Comparison of ENCODE assay signal across 8 cellular contexts in genomic region chr6:28940294-28940858, GRCh38. TPM values are rescaled to one million over a fixed set of nuclear protein-coding genes. Genes with fewer than 3 reads are reported as not detected.
DNase-seq lines count a peak whose midpoint lies in the region; ATAC-seq and TF ChIP-seq lines count a peak whose summit lies in the region.

No MANE protein-coding gene starts in this region.

- H3K9me3 ChIP-seq in right lobe of liver: no peaks in the 10 kb centered on the region

- peak overlapping the region; percentile 78 for H3K4me2 ChIP-seq in GM23338

- H3K27me3 ChIP-seq in GM23338 (ENCODE audit: insufficient read depth) (no peaks in the 10 kb centered on the region), right lobe of liver (no peaks in the 10 kb centered on the region)

- H3K79me2 ChIP-seq in GM23338 (replicated peaks; ENCODE audit: insufficient read depth): no peaks in the 10 kb centered on the region

- POLR2A ChIA-PET in activated B cell treated with CpG ODN at 0.5 μM for 24 hours (lab: Charles Lee): interaction anchor here (0.6 to 3.7 kb wide), 8 partner anchors 17 to 1047 kb away, joined by 3 to 47 read pairs (median 4); partner anchors contain the start of gene TRIM27

- H3K4me1 Mint-ChIP-seq in GM23338 (peaks cover 21% of the 10 kb centered on the region), activated B cell treated with CpG ODN at 0.5 μM for 24 hours (peaks cover 47% of the 10 kb centered on the region)
- H3K4me1 Mint-ChIP-seq in stimulated activated effector memory CD8-positive, alpha-beta T cell treated with anti-CD3 and anti-CD28 coated beads, Interleukin-12 subunit alpha, Interleukin-12 subunit beta, amount 100 ng/mL, for 72 hours: peaks cover 51% of the 10 kb centered on the region

- TF ChIP-seq CTCF in GM23338 (conservative IDR thresholded peaks at IDR 0.05; ENCODE audit: low read depth in 2 of 2) (no peak), NB4 (IDR thresholded peaks at IDR 0.05; ENCODE audit: low read depth, low read length) (no peak), activated B cell treated with CpG ODN at 0.5 μM for 24 hours (IDR thresholded peaks at IDR 0.05) (no peak), coronary artery (IDR thresholded peaks at IDR 0.05) (no peak), right lobe of liver (IDR thresholded peaks at IDR 0.05) (no peak)

- DNase-seq in DMS53 (lab: John Stamatoyannopoulos, UW): peak; percentile 89
- DNase-seq in GM23338 (ENCODE audit: low spot score): peak; percentile 80
- DNase-seq in NB4 (ENCODE audit: low read depth): peak; percentile 76
- DNase-seq in activated B cell treated with CpG ODN at 0.5 μM for 24 hours: peak; percentile 37
- peak; percentile 78 for DNase-seq in coronary artery (ENCODE audit: low spot score)
- DNase-seq in right lobe of liver: no peak
- DNase-seq in stimulated activated effector memory CD8-positive, alpha-beta T cell treated with anti-CD3 and anti-CD28 coated beads, Interleukin-12 subunit alpha, Interleukin-12 subunit beta, amount 100 ng/mL, for 72 hours (ENCODE audit: low spot score in 2 of 2): no peak

- 3% methylated on average over 17 of the region's 17 CpGs for WGBS in right lobe of liver (ENCODE audit: insufficient coverage, low coverage, low lambda C conversion rate, missing lambda C conversion rate)

- peak overlapping the region; percentile 73 for H3K27ac ChIP-seq in GM23338 (ENCODE audit: low read depth)
- peak overlapping the region; percentile 73 to 83 for H3K27ac ChIP-seq in coronary artery
- peak overlapping the region; percentile 67 to 75 (median 73) for H3K27ac ChIP-seq in right lobe of liver

- intact Hi-C loops in activated B cell treated with CpG ODN at 0.5 μM for 24 hours (cut with micrococcal nuclease) (loop anchor here (2.0 to 10.0 kb wide), 8 partner anchors 58 to 1764 kb away; partner anchors contain the start of gene ZNF165), right lobe of liver (cut with DNase I) (no loop called here)

- no peaks in the 10 kb centered on the region for H3K36me3 ChIP-seq in GM23338 (ENCODE audit: insufficient read depth)
- H3K36me3 ChIP-seq in right lobe of liver: no peaks in the 10 kb centered on the region

- H2AFZ ChIP-seq in GM23338: peak overlapping the region; percentile 84

- no peaks in the 10 kb centered on the region; the same call in 2 of the 3 replicates for H3K36me3 Mint-ChIP-seq in GM23338 (ENCODE audit: low read depth)
- peaks cover 14% of the 10 kb centered on the region for H3K36me3 Mint-ChIP-seq in activated B cell treated with CpG ODN at 0.5 μM for 24 hours (ENCODE audit: low read depth)
- peaks cover 39% of the 10 kb centered on the region for H3K36me3 Mint-ChIP-seq in stimulated activated effector memory CD8-positive, alpha-beta T cell treated with anti-CD3 and anti-CD28 coated beads, Interleukin-12 subunit alpha, Interleukin-12 subunit beta, amount 100 ng/mL, for 72 hours

- H4K20me1 ChIP-seq in GM23338 (replicated peaks; ENCODE audit: insufficient read depth): no peaks in the 10 kb centered on the region

- H3K4me1 ChIP-seq in GM23338 (ENCODE audit: insufficient read depth) (peaks cover 10% of the 10 kb centered on the region), right lobe of liver (peaks cover 0 to 25% (median 0%) of the 10 kb centered on the region in 4 donors)

- H3K4me3 ChIP-seq in GM23338 (peak overlapping the region; percentile 71), NB4 (ENCODE audit: low read depth, low read length) (peak overlapping the region; percentile 83), coronary artery (peak overlapping the region; percentile 70), right lobe of liver (peak overlapping the region; percentile 48 to 63 (median 52))

- CTCF ChIA-PET in activated B cell treated with CpG ODN at 0.5 μM for 24 hours (lab: Charles Lee): interaction anchor here (0.6 to 2.1 kb wide), 3 partner anchors 17 to 77 kb away, joined by 3 to 10 read pairs (median 3); partner anchors contain the start of gene TRIM27

- TF ChIP-seq POLR2A in NB4 (IDR thresholded peaks at IDR 0.05; ENCODE audit: extremely low read depth, insufficient read length): no peak
- no peak for TF ChIP-seq POLR2A in right lobe of liver (IDR thresholded peaks at IDR 0.05)

- ATAC-seq in GM23338 (peak; percentile 54), activated B cell treated with CpG ODN at 0.5 μM for 24 hours (ENCODE audit: low read depth) (peak; percentile 21), right lobe of liver (peak; percentile 28 to 48 (median 43)), HG02571 (IDR thresholded peaks at IDR 0.05; ENCODE audit: unreplicated experiment) (no peak)
- peak; percentile 59 for ATAC-seq in stimulated activated effector memory CD8-positive, alpha-beta T cell treated with anti-CD3 and anti-CD28 coated beads, Interleukin-12 subunit alpha, Interleukin-12 subunit beta, amount 100 ng/mL, for 72 hours

- H3K9me3 Mint-ChIP-seq in GM23338: peaks cover 15% of the 10 kb centered on the region; the same call in 2 of the 3 replicates
- H3K9me3 Mint-ChIP-seq in activated B cell treated with CpG ODN at 0.5 μM for 24 hours: no peaks in the 10 kb centered on the region
- no peaks in the 10 kb centered on the region for H3K9me3 Mint-ChIP-seq in stimulated activated effector memory CD8-positive, alpha-beta T cell treated with anti-CD3 and anti-CD28 coated beads, Interleukin-12 subunit alpha, Interleukin-12 subunit beta, amount 100 ng/mL, for 72 hours

- peak overlapping the region; percentile 90 for H3K4me3 Mint-ChIP-seq in GM23338
- H3K4me3 Mint-ChIP-seq in activated B cell treated with CpG ODN at 0.5 μM for 24 hours: peak overlapping the region; percentile 95
- peak overlapping the region; percentile 86 for H3K4me3 Mint-ChIP-seq in stimulated activated effector memory CD8-positive, alpha-beta T cell treated with anti-CD3 and anti-CD28 coated beads, Interleukin-12 subunit alpha, Interleukin-12 subunit beta, amount 100 ng/mL, for 72 hours

- H3K27me3 Mint-ChIP-seq in GM23338 (ENCODE audit: insufficient read depth, low read depth, poor library complexity): peaks cover 25% of the 10 kb centered on the region
- peaks cover 3% of the 10 kb centered on the region for H3K27me3 Mint-ChIP-seq in activated B cell treated with CpG ODN at 0.5 μM for 24 hours

- H3F3A ChIP-seq in GM23338 (replicated peaks; ENCODE audit: low read depth): peaks cover 9% of the 10 kb centered on the region; the same call in 1 of the 2 replicates

- H3K27ac Mint-ChIP-seq in GM23338: peak overlapping the region; percentile 91
- H3K27ac Mint-ChIP-seq in activated B cell treated with CpG ODN at 0.5 μM for 24 hours: peak overlapping the region; percentile 88
- H3K27ac Mint-ChIP-seq in stimulated activated effector memory CD8-positive, alpha-beta T cell treated with anti-CD3 and anti-CD28 coated beads, Interleukin-12 subunit alpha, Interleukin-12 subunit beta, amount 100 ng/mL, for 72 hours: peak overlapping the region; percentile 96

- no peaks in the 10 kb centered on the region for H3K9me2 ChIP-seq in GM23338 (ENCODE audit: insufficient read depth)

TF ChIP-seq in GM23338, 12 proteins besides CTCF, POLR2A, EP300 and RAD21 (continues in another document):
- no peak for TF ChIP-seq EZH2 (IDR thresholded peaks at IDR 0.05; ENCODE audit: low read depth, unreplicated experiment)
- TF ChIP-seq EZH2phosphoT487 (IDR thresholded peaks at IDR 0.05; ENCODE audit: unreplicated experiment): no peak
- no peak for TF ChIP-seq NANOG (IDR thresholded peaks at IDR 0.05; ENCODE audit: borderline replicate concordance)

RNA-seq across cellular contexts. Expression of gene TRIM27, which starts 16.6 kb away (rescaled TPM):
- total RNA-seq in GM23338 (2014; rRNA removed; shearing (Covaris generic)): 98.4 and 127 TPM in 2 replicates
- 43.1 and 47.9 TPM in 2 replicates for polyA plus RNA-seq in GM23338 (2016; fragmentation: Nextera tagmentation; extraction: Ambion mirVana)
- total RNA-seq in activated B cell treated with CpG ODN at 0.5 μM for 24 hours (59.5 and 64.8 TPM in 2 replicates), right lobe of liver (10 to 100 TPM; 31.5 to 54.8 (median 36.7) TPM)

Comparison
In these comparisons a context has a peak if more than half of its experiments do, and no peak if none do; other contexts are left out.
1. DNase-seq: peak in DMS53 (single experiment), GM23338 (single experiment), NB4 (single experiment), activated B cell treated with CpG ODN at 0.5 μM for 24 hours (single experiment) and coronary artery (single experiment); none in right lobe of liver (0 of 3) and stimulated activated effector memory CD8-positive, alpha-beta T cell treated with anti-CD3 and anti-CD28 coated beads, Interleukin-12 subunit alpha, Interleukin-12 subunit beta, amount 100 ng/mL, for 72 hours (0 of 2).
2. Peak in every context shown above with its lines, with median percentiles within 50 percentile points of each other: H3K27ac ChIP-seq, H3K4me3 ChIP-seq, H3K27ac Mint-ChIP-seq and H3K4me3 Mint-ChIP-seq.